In genomic region chr5:131206772-131207171, GRCh38 we compare ENCODE assay signal across 20 cellular contexts. TPM values are rescaled to one million over a fixed set of nuclear protein-coding genes. Genes with fewer than 3 reads are reported as not detected.
A peak's percentile ranks its signal among the peaks of the same experiment; 100 is the strongest.
DNase-seq lines count a peak whose midpoint lies in the region; ATAC-seq and TF ChIP-seq lines count a peak whose summit lies in the region.
"Had no signal": no experiment of that assay in that cellular context is flagged by ENCODE, and none has a peak within 500 bp of the region (broad histone marks: within the 10 kb centered on the region; RNA-seq: fewer than 3 reads in every experiment).

No MANE protein-coding gene starts in this region.

- peak overlapping the region in 2 of 3 donors; percentile 0 to 11 for H3K27ac Mint-ChIP-seq in IgD-negative memory B cell

- H3K9me3 Mint-ChIP-seq in IgD-negative memory B cell = peaks cover 0 to 4% (median 0%) of the 10 kb centered on the region in 3 donors
- H3K9me3 Mint-ChIP-seq: activated naive CD4-positive, alpha-beta T cell treated with anti-CD3 and anti-CD28 coated beads, Interleukin-2, amount 10 ng/mL, durations not matched to agents 7 days and 5 days had no signal

- H3K4me2 ChIP-seq in SU-DHL-6 (ENCODE audit: low read depth, low read length, poor library complexity, severe bottlenecking) = no peak overlapping the region

- TF ChIP-seq CTCF in SU-DHL-6 (IDR thresholded peaks at IDR 0.05; ENCODE audit: insufficient read depth, low read length, poor library complexity, severe bottlenecking) = no peak
- TF ChIP-seq CTCF in fibroblast of villous mesenchyme (IDR thresholded peaks at IDR 0.05; ENCODE audit: insufficient read depth, low read depth, low read length) = no peak

- no peaks in the 10 kb centered on the region for H3K27me3 ChIP-seq in SU-DHL-6 (ENCODE audit: low read length)
- H3K27me3 ChIP-seq: foreskin keratinocyte, sigmoid colon had no signal

- no peaks in the 10 kb centered on the region for H3K9me3 ChIP-seq in SU-DHL-6 (ENCODE audit: insufficient read depth, low read length)
- H3K9me3 ChIP-seq: sigmoid colon had no signal

- H3K36me3 ChIP-seq in SU-DHL-6 (ENCODE audit: low read length) = no peaks in the 10 kb centered on the region
- H3K36me3 ChIP-seq: sigmoid colon had no signal

- no peak overlapping the region for H3K4me3 ChIP-seq in SU-DHL-6 (ENCODE audit: insufficient read depth, low read length, poor library complexity, severe bottlenecking)
- H3K4me3 ChIP-seq in fibroblast of villous mesenchyme (ENCODE audit: low read depth, low read length) = no peak overlapping the region
- H3K4me3 ChIP-seq: sigmoid colon had no signal

- peak overlapping the region; percentile 16; the same call in 1 of the 2 replicates for H3K27ac ChIP-seq in SU-DHL-6 (ENCODE audit: low read depth, low read length)
- H3K27ac ChIP-seq: foreskin keratinocyte, sigmoid colon had no signal

- peaks cover 16% of the 10 kb centered on the region for H3K79me2 ChIP-seq in SU-DHL-6 (ENCODE audit: insufficient read depth, low read length)

- peaks cover 48% of the 10 kb centered on the region for H3F3A ChIP-seq in SU-DHL-6 (ENCODE audit: insufficient read depth)

- no peaks in the 10 kb centered on the region for H3K9me2 ChIP-seq in SU-DHL-6 (replicated peaks; ENCODE audit: insufficient read depth, low read length)

- H3K9ac ChIP-seq in SU-DHL-6 (ENCODE audit: low read length) = no peak overlapping the region

- no peaks in the 10 kb centered on the region for H3K36me3 Mint-ChIP-seq in IgD-negative memory B cell

- no peak overlapping the region for H2AFZ ChIP-seq in SU-DHL-6 (ENCODE audit: low read depth, low read length, severe bottlenecking)

- DNase-seq in AML-193 (lab: John Stamatoyannopoulos, UW) (peak; percentile 12 to 23), fibroblast of villous mesenchyme (ENCODE audit: low read depth) (peak; percentile 38), Kasumi-1 (lab: John Stamatoyannopoulos, UW) (no peak), NCI-H2171 treated with DMSO at 0.1 percent for 48 hours (lab: John Stamatoyannopoulos, UW) (no peak)
- DNase-seq: ACHN; activated CD4-positive, alpha-beta T cell treated with anti-CD3 and anti-CD28 coated beads for 1 hour; activated CD8-positive, alpha-beta memory T cell treated with anti-CD3 and anti-CD28 coated beads, Interleukin-2, amount 50 U/mL, for 4 hours; activated naive CD4-positive, alpha-beta T cell treated with anti-CD3 and anti-CD28 coated beads, Interleukin-2, amount 10 ng/mL, durations not matched to agents 7 days and 5 days; DND-41; foreskin keratinocyte; NCI-H1930; NCI-H526 treated with DMSO at 0.1 percent for 48 hours; occipital lobe; sigmoid colon; stimulated activated CD4-positive, alpha-beta T cell treated with anti-CD3 and anti-CD28 coated beads, Interleukin-1b, Interleukin-23, amount 100 ng/mL, for 48 hours; substantia nigra had no signal

- ATAC-seq in HG03378 (IDR thresholded peaks at IDR 0.05; ENCODE audit: unreplicated experiment) (no peak), HG02938 (IDR thresholded peaks at IDR 0.05; ENCODE audit: unreplicated experiment) (no peak)
- ATAC-seq: foreskin keratinocyte had no signal

- peaks cover 10 to 30% (median 23%) of the 10 kb centered on the region in 3 donors for H3K4me1 Mint-ChIP-seq in IgD-negative memory B cell

- H4K20me1 ChIP-seq in SU-DHL-6 (ENCODE audit: low read depth, low read length) = no peaks in the 10 kb centered on the region

- H3K27me3 Mint-ChIP-seq in IgD-negative memory B cell = no peaks in the 10 kb centered on the region
- H3K27me3 Mint-ChIP-seq: activated naive CD4-positive, alpha-beta T cell treated with anti-CD3 and anti-CD28 coated beads, Interleukin-2, amount 10 ng/mL, durations not matched to agents 7 days and 5 days had no signal

- no peak overlapping the region for H3K4me3 Mint-ChIP-seq in IgD-negative memory B cell
- H3K4me3 Mint-ChIP-seq: activated naive CD4-positive, alpha-beta T cell treated with anti-CD3 and anti-CD28 coated beads, Interleukin-2, amount 10 ng/mL, durations not matched to agents 7 days and 5 days had no signal

RNA-seq across cellular contexts. Expression of gene LYRM7, which starts 36.0 kb away (rescaled TPM):
- 11.3 TPM for polyA plus RNA-seq in IgD-negative memory B cell
- 4.2 and 6.0 TPM in 2 replicates for total RNA-seq in fibroblast of villous mesenchyme

RNA-seq across cellular contexts. Expression of gene HINT1, which starts 41.7 kb away (rescaled TPM):
- polyA plus RNA-seq in IgD-negative memory B cell = 343 TPM
- total RNA-seq in fibroblast of villous mesenchyme = 146 and 183 TPM in 2 replicates

RNA-seq across cellular contexts. Expression of gene CDC42SE2, which starts 57.1 kb away (rescaled TPM):
- polyA plus RNA-seq in IgD-negative memory B cell = 248 TPM
- 25.1 and 33.2 TPM in 2 replicates for total RNA-seq in fibroblast of villous mesenchyme

Comparison
In these comparisons a context has a peak if more than half of its experiments do, and no peak if none do; other contexts are left out.
1. DNase-seq: peak in AML-193 (2 of 2) and fibroblast of villous mesenchyme (single experiment); none in Kasumi-1 (0 of 2) and NCI-H2171 treated with DMSO at 0.1 percent for 48 hours (single experiment).